In the genomic region with DNA sequence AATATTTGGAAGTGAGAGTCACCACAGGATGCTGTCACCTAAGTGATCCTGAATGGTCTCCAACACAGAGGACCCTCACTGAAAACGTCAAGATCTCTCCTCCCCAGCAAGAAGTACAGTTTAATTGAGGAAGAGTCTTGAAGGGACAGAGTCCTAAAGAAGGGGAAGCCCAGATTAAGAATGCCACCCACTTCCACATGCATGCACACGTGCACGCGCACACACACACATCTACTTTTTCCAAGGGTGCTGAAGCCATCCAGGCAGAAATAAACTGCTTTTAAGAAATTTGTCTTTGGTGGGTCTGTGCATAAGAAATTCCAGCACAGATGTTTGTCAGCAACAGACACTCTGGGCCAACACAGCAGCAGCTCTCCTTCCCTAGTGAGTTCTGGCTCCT, we compare ENCODE assay signal across 23 cellular contexts.
"Had no signal": no experiment of that assay in that cellular context is flagged by ENCODE, and none has a peak within 500 bp of the region (broad histone marks: within the 10 kb centered on the region; RNA-seq: fewer than 3 reads in every experiment).

No MANE protein-coding gene starts in this region.

- DNase-seq: activated CD4-positive, alpha-beta T cell treated with anti-CD3 and anti-CD28 coated beads for 1 hour; activated CD4-positive, alpha-beta T cell treated with anti-CD3 and anti-CD28 coated beads, Interleukin-2, amount 50 U/mL, for 4 hours; activated gamma-delta T cell treated with Interleukin-2 at 50 U/mL for 16 hours; activated T-cell treated with anti-CD3 and anti-CD28 coated beads for 4 hours; amygdala; central memory CD4-positive, alpha-beta T cell; colonic mucosa; erythroblast; spleen; stimulated activated CD4-positive, alpha-beta T cell treated with anti-CD3 and anti-CD28 coated beads, Interleukin-4, amount 100 ng/mL, for 4 hours; T-helper 2 cell; testis; upper lobe of left lung; WERI-Rb-1 had no signal

- H3K4me3 Mint-ChIP-seq: activated T-helper 1 cell treated with anti-CD3 and anti-CD28 coated beads, Interleukin-12 subunit alpha, Interleukin-12 subunit beta, Interleukin-2, Interleukin-4 antibody, amounts not matched to agents 30 ng/mL and 10 ng/mL and 1 ng/mL, durations not matched to agents 14 hours and 24 hours and 36 hours; natural killer cell treated with Interleukin-12 subunit alpha and Interleukin-12 subunit beta and Interleukin-15 and Interleukin-18, amount 100 ng/mL, for 72 hours; stimulated activated memory B cell treated with anti-CD40 and anti-IgM and Interleukin-4, amounts not matched to agents 10 μg/mL and 1 μg/mL and 100 μg/mL, for 72 hours had no signal

- H3K9ac ChIP-seq: parathyroid adenoma had no signal

- H2AFZ ChIP-seq: parathyroid adenoma had no signal

- H3K9me3 Mint-ChIP-seq: natural killer cell treated with Interleukin-12 subunit alpha and Interleukin-12 subunit beta and Interleukin-15 and Interleukin-18, amount 100 ng/mL, for 72 hours; stimulated activated memory B cell treated with anti-CD40 and anti-IgM and Interleukin-4, amounts not matched to agents 10 μg/mL and 1 μg/mL and 100 μg/mL, for 72 hours had no signal

- H3K27me3 ChIP-seq: body of pancreas, colonic mucosa, gastrocnemius medialis, heart left ventricle, neutrophil, testis, upper lobe of left lung had no signal

- H3K36me3 Mint-ChIP-seq: stimulated activated memory B cell treated with anti-CD40 and anti-IgM and Interleukin-4, amounts not matched to agents 10 μg/mL and 1 μg/mL and 100 μg/mL, for 72 hours had no signal

- ATAC-seq: activated naive CD4-positive, alpha-beta T cell treated with anti-CD3 and anti-CD28 coated beads, Interleukin-2, amount 50 U/mL, for 72 hours; natural killer cell treated with Interleukin-12 subunit alpha and Interleukin-12 subunit beta and Interleukin-15 and Interleukin-18, amount 100 ng/mL, for 72 hours; stimulated activated memory B cell treated with anti-CD40 and anti-IgM and Interleukin-4, amounts not matched to agents 10 μg/mL and 1 μg/mL and 100 μg/mL, for 72 hours had no signal

- H3K4me1 ChIP-seq: colonic mucosa, parathyroid adenoma, spleen, testis, upper lobe of left lung had no signal

- H3K9me3 ChIP-seq: body of pancreas, colonic mucosa, gastrocnemius medialis, neutrophil, testis, upper lobe of left lung had no signal

- H3K4me1 Mint-ChIP-seq: stimulated activated memory B cell treated with anti-CD40 and anti-IgM and Interleukin-4, amounts not matched to agents 10 μg/mL and 1 μg/mL and 100 μg/mL, for 72 hours had no signal

- H3K27ac Mint-ChIP-seq: activated naive CD4-positive, alpha-beta T cell treated with anti-CD3 and anti-CD28 coated beads, Interleukin-2, amount 50 U/mL, for 72 hours; activated T-helper 1 cell treated with anti-CD3 and anti-CD28 coated beads, Interleukin-12 subunit alpha, Interleukin-12 subunit beta, Interleukin-2, Interleukin-4 antibody, amounts not matched to agents 30 ng/mL and 10 ng/mL and 1 ng/mL, durations not matched to agents 14 hours and 24 hours and 36 hours; natural killer cell treated with Interleukin-12 subunit alpha and Interleukin-12 subunit beta and Interleukin-15 and Interleukin-18, amount 100 ng/mL, for 72 hours; stimulated activated memory B cell treated with anti-CD40 and anti-IgM and Interleukin-4, amounts not matched to agents 10 μg/mL and 1 μg/mL and 100 μg/mL, for 72 hours had no signal

- H3K4me3 ChIP-seq: body of pancreas, colonic mucosa, gastrocnemius medialis, heart left ventricle, spleen, testis, upper lobe of left lung had no signal

- H3K27ac ChIP-seq: body of pancreas, colonic mucosa, gastrocnemius medialis, heart left ventricle, neutrophil, parathyroid adenoma, spleen, testis, WERI-Rb-1 had no signal

- H3K36me3 ChIP-seq: colonic mucosa, gastrocnemius medialis, heart left ventricle, neutrophil, spleen, upper lobe of left lung, WERI-Rb-1 had no signal

- H3K79me2 ChIP-seq: parathyroid adenoma had no signal
